ENCODE assay signal across 22 cellular contexts in the genomic region with DNA sequence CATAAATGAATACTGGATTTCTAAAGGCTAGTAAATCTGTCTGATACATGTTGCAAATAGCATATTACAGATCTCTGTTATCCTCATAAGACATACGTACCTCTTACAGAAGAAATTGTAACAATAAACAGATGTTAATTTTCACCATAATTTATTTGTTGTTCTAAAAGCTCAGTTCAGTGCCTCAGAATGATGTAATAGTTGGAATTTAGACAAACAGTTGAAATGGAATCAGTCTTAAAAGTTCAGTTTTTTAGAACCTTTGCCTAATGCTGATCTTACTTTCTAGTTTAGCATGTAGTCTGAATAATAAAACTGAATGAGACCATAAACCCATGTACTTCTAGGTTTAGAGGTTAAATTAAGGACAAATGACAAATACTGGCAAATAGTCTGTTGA.
"Had no signal": no experiment of that assay in that cellular context is flagged by ENCODE, and none has a peak within 500 bp of the region (broad histone marks: within the 10 kb centered on the region; RNA-seq: fewer than 3 reads in every experiment).

No MANE protein-coding gene starts in this region.

- H3K9me3 Mint-ChIP-seq: activated B cell treated with CpG ODN at 0.5 μM for 24 hours; activated CD4-positive, alpha-beta memory T cell treated with anti-CD3 and anti-CD28 coated beads for 36 hours; activated T-helper 1 cell treated with anti-CD3 and anti-CD28 coated beads, Interleukin-12 subunit alpha, Interleukin-12 subunit beta, Interleukin-2, Interleukin-4 antibody, amounts not matched to agents 30 ng/mL and 10 ng/mL and 1 ng/mL, durations not matched to agents 14 hours and 24 hours and 36 hours; endodermal cell; neural crest cell had no signal

- H3K9me3 ChIP-seq: left lung, right atrium auricular region, tibial artery had no signal

- ATAC-seq: foreskin keratinocyte, left lung had no signal

- H3K4me3 Mint-ChIP-seq: activated B cell treated with CpG ODN at 0.5 μM for 24 hours; activated CD4-positive, alpha-beta memory T cell treated with anti-CD3 and anti-CD28 coated beads for 36 hours; activated naive CD8-positive, alpha-beta T cell; activated T-helper 1 cell treated with anti-CD3 and anti-CD28 coated beads, Interleukin-12 subunit alpha, Interleukin-12 subunit beta, Interleukin-2, Interleukin-4 antibody, amounts not matched to agents 30 ng/mL and 10 ng/mL and 1 ng/mL, durations not matched to agents 14 hours and 24 hours and 36 hours; endodermal cell; neural crest cell had no signal

- DNase-seq: activated B cell treated with CpG ODN at 0.5 μM for 24 hours; activated CD4-positive, alpha-beta memory T cell treated with anti-CD3 and anti-CD28 coated beads for 36 hours; activated CD4-positive, alpha-beta T cell treated with anti-CD3 and anti-CD28 coated beads for 4 hours; activated T-cell treated with anti-CD3 and anti-CD28 coated beads for 4 hours; amygdala; dorsolateral prefrontal cortex; endodermal cell; foreskin keratinocyte; islet precursor cell; left lung; stimulated activated CD4-positive, alpha-beta T cell treated with anti-CD3 and anti-CD28 coated beads, Interleukin-2, amount 100 ng/mL, for 24 hours; stimulated activated naive CD4-positive, alpha-beta T cell treated with Interleukin-2 at 50 U/mL for 16 hours; substantia nigra; T-helper 1 cell; T-helper 9 cell; tibial artery had no signal

- H3K27me3 ChIP-seq: dorsolateral prefrontal cortex, foreskin keratinocyte, hepatocyte, left lung, right atrium auricular region, tibial artery had no signal

- H3K4me1 Mint-ChIP-seq: activated B cell treated with CpG ODN at 0.5 μM for 24 hours, endodermal cell had no signal

- H3K27me3 Mint-ChIP-seq: activated B cell treated with CpG ODN at 0.5 μM for 24 hours; activated CD4-positive, alpha-beta memory T cell treated with anti-CD3 and anti-CD28 coated beads for 36 hours; activated naive CD8-positive, alpha-beta T cell; progenitor cell of endocrine pancreas had no signal

- H3K27ac Mint-ChIP-seq: activated B cell treated with CpG ODN at 0.5 μM for 24 hours; activated CD4-positive, alpha-beta memory T cell treated with anti-CD3 and anti-CD28 coated beads for 36 hours; activated naive CD8-positive, alpha-beta T cell; activated T-helper 1 cell treated with anti-CD3 and anti-CD28 coated beads, Interleukin-12 subunit alpha, Interleukin-12 subunit beta, Interleukin-2, Interleukin-4 antibody, amounts not matched to agents 30 ng/mL and 10 ng/mL and 1 ng/mL, durations not matched to agents 14 hours and 24 hours and 36 hours; endodermal cell; progenitor cell of endocrine pancreas had no signal

- H3K4me3 ChIP-seq: dorsolateral prefrontal cortex, hepatocyte, left lung, right atrium auricular region, tibial artery had no signal

- H3K4me2 ChIP-seq: hepatocyte had no signal

- H3K79me2 ChIP-seq: hepatocyte had no signal

- H3K4me1 ChIP-seq: foreskin keratinocyte, left lung had no signal

- H3K27ac ChIP-seq: dorsolateral prefrontal cortex, foreskin keratinocyte, hepatocyte, left lung, right atrium auricular region, tibial artery had no signal

- H2AFZ ChIP-seq: hepatocyte had no signal
